Comparison of ENCODE assay signal across 8 cellular contexts in genomic region chr2:45650851-45651414, GRCh38. TPM values are rescaled to one million over a fixed set of nuclear protein-coding genes. Genes with fewer than 3 reads are reported as not detected.
DNase-seq lines count a peak whose midpoint lies in the region; ATAC-seq and TF ChIP-seq lines count a peak whose summit lies in the region.

No MANE protein-coding gene starts in this region.

- H3K27me3 Mint-ChIP-seq in activated B cell treated with CpG ODN at 0.5 μM for 24 hours, result peaks cover 2% of the 10 kb centered on the region

- H3K9me3 ChIP-seq in AG04450 (ENCODE audit: control insufficient read depth, insufficient read depth, low read length) (no peaks in the 10 kb centered on the region; the same call in 1 of the 2 replicates), spleen (no peaks in the 10 kb centered on the region)

- H3K4me1 ChIP-seq in spleen, result peaks cover 13 to 66% (median 43%) of the 10 kb centered on the region in 6 donors

- peak; percentile 58 for ATAC-seq in GM18858 (IDR thresholded peaks at IDR 0.05; ENCODE audit: unreplicated experiment)
- peak; percentile 69 for ATAC-seq in HG03066 (IDR thresholded peaks at IDR 0.05; ENCODE audit: low read depth, unreplicated experiment)
- peak; percentile 89 for ATAC-seq in activated B cell treated with CpG ODN at 0.5 μM for 24 hours (ENCODE audit: low read depth)

- WGBS in spleen, 5 donors, result 0 to 1% (median 0%) methylated on average over 23 to 79 of the region's 79 CpGs

- H3K4me3 Mint-ChIP-seq in activated B cell treated with CpG ODN at 0.5 μM for 24 hours, result peak overlapping the region; percentile 92

- peaks cover 0 to 7% (median 0%) of the 10 kb centered on the region in 6 donors for H3K36me3 ChIP-seq in spleen

- DNase-seq in AG04450 (ENCODE audit: low read depth, low spot score), result peak; percentile 97
- peak; percentile 93 for DNase-seq in NCI-H2227 (lab: John Stamatoyannopoulos, UW; ENCODE audit: unreplicated experiment)
- DNase-seq in activated B cell treated with CpG ODN at 0.5 μM for 24 hours, result peak; percentile 90
- peak; percentile 97 to 99 for DNase-seq in cardiac fibroblast (ENCODE audit: low read depth in 2 of 2)
- peak; percentile 98 for DNase-seq in iris pigment epithelial cell (ENCODE audit: low read depth)
- DNase-seq in spleen, result peak; percentile 97

- TF ChIP-seq POLR2A in spleen (IDR thresholded peaks at IDR 0.05), result peak; percentile 60 to 96 (median 95)

- POLR2A ChIA-PET in AG04450 (lab: Yijun Ruan, JAX) (interaction anchor here (0.6 to 0.9 kb wide), 4 partner anchors 120 to 340 kb away, joined by 3 to 4 read pairs (median 3); no protein-coding TSS in a partner anchor), activated B cell treated with CpG ODN at 0.5 μM for 24 hours (lab: Charles Lee) (interaction anchor here (0.6 to 6.7 kb wide), 32 partner anchors 10 to 1292 kb away, joined by 3 to 211 read pairs (median 7); partner anchors contain the start of gene SRBD1)

- H3K27ac Mint-ChIP-seq in activated B cell treated with CpG ODN at 0.5 μM for 24 hours, result peak overlapping the region; percentile 95

- peak; percentile 51 for TF ChIP-seq CTCF in AG04450 (IDR thresholded peaks at IDR 0.05; ENCODE audit: low read depth, low read length)
- TF ChIP-seq CTCF in activated B cell treated with CpG ODN at 0.5 μM for 24 hours (IDR thresholded peaks at IDR 0.05), result no peak
- TF ChIP-seq CTCF in cardiac fibroblast (IDR thresholded peaks at IDR 0.05; ENCODE audit: low read depth, low read length), result peak; percentile 42
- peak in 10 of 11 experiments; percentile 24 to 81 (median 64) for TF ChIP-seq CTCF in spleen (IDR thresholded peaks at IDR 0.05 in 8 of 11, conservative IDR thresholded peaks at IDR 0.05 in 3 of 11)

- H3K4me3 ChIP-seq in AG04450 (ENCODE audit: low read depth, low read length) (peak overlapping the region; percentile 78), cardiac fibroblast (replicated peaks in 1 of 2; ENCODE audit: low read depth in 2 of 2, low read length in 2 of 2) (peak overlapping the region; percentile 80 to 91), spleen (peak overlapping the region; percentile 60 to 86 (median 76))

- H3K36me3 Mint-ChIP-seq in activated B cell treated with CpG ODN at 0.5 μM for 24 hours (ENCODE audit: low read depth), result peaks cover 8% of the 10 kb centered on the region

- no peaks in the 10 kb centered on the region for H3K9me3 Mint-ChIP-seq in activated B cell treated with CpG ODN at 0.5 μM for 24 hours

- CTCF ChIA-PET in AG04450 (lab: Charles Lee), result interaction anchor here (0.6 to 1.9 kb wide), 10 partner anchors 12 to 295 kb away, joined by 3 to 15 read pairs (median 3); no protein-coding TSS in a partner anchor
- CTCF ChIA-PET in activated B cell treated with CpG ODN at 0.5 μM for 24 hours (lab: Charles Lee), result interaction anchor here (1.0 to 8.2 kb wide), 12 partner anchors 34 to 186 kb away, joined by 3 to 86 read pairs (median 6); no protein-coding TSS in a partner anchor

- H3K27me3 ChIP-seq in AG04450 (ENCODE audit: control insufficient read depth, insufficient read depth, low read length) (no peaks in the 10 kb centered on the region), spleen (replicated peaks in 1 of 7) (peaks cover 0 to 11% (median 0%) of the 10 kb centered on the region in 7 donors)

- intact Hi-C loops in activated B cell treated with CpG ODN at 0.5 μM for 24 hours (cut with micrococcal nuclease) (loop anchor here (1.0 kb wide), 5 partner anchors 40 to 258 kb away; partner anchors contain the start of gene SRBD1), spleen (cut with DNase I; ENCODE audit: low total_unique reads) (no loop called here)

- H3K27ac ChIP-seq in AG04450 (ENCODE audit: low read depth, low read length) (peak overlapping the region; percentile 68), spleen (peak overlapping the region; percentile 87 to 100 (median 98))

- H3K4me1 Mint-ChIP-seq in activated B cell treated with CpG ODN at 0.5 μM for 24 hours, result peaks cover 52% of the 10 kb centered on the region

RNA-seq across cellular contexts. Expression of gene PRKCE, which starts 0.5 kb away (rescaled TPM):
- polyA plus RNA-seq in AG04450 (2011; rRNA removed) (15.9 and 16.7 TPM in 2 replicates), spleen (1 to 10 TPM; 2.5 to 4.0 (median 3.9) TPM)
- 36.5 and 49.2 TPM in 2 replicates for polyA minus RNA-seq in AG04450 (2011; rRNA and poly(A)+ RNA removed)
- total RNA-seq in activated B cell treated with CpG ODN at 0.5 μM for 24 hours (44.2 and 53.8 TPM in 2 replicates), spleen (10 to 100 TPM; 15.9 to 43.6 (median 27.0) TPM)

RNA-seq across cellular contexts. Expression of gene SRBD1, which starts 39.9 kb away (rescaled TPM):
- polyA plus RNA-seq in AG04450 (2011; rRNA removed) (7.2 and 8.7 TPM in 2 replicates), spleen (1 to 10 TPM; 4.6 to 9.5 (median 7.8) TPM)
- polyA minus RNA-seq in AG04450 (2011; rRNA and poly(A)+ RNA removed), result 13.6 and 26.1 TPM in 2 replicates
- total RNA-seq in activated B cell treated with CpG ODN at 0.5 μM for 24 hours (20.2 and 20.8 TPM in 2 replicates), spleen (10 to 100 TPM; 21.0 to 57.8 (median 29.1) TPM)

Comparison
In these comparisons a context has a peak if more than half of its experiments do, and no peak if none do; other contexts are left out.
1. Peak in every context shown above with its lines: DNase-seq, ATAC-seq, H3K4me3 ChIP-seq and H3K27ac ChIP-seq.